ENCODE assay signal across 25 cellular contexts in the genomic region with DNA sequence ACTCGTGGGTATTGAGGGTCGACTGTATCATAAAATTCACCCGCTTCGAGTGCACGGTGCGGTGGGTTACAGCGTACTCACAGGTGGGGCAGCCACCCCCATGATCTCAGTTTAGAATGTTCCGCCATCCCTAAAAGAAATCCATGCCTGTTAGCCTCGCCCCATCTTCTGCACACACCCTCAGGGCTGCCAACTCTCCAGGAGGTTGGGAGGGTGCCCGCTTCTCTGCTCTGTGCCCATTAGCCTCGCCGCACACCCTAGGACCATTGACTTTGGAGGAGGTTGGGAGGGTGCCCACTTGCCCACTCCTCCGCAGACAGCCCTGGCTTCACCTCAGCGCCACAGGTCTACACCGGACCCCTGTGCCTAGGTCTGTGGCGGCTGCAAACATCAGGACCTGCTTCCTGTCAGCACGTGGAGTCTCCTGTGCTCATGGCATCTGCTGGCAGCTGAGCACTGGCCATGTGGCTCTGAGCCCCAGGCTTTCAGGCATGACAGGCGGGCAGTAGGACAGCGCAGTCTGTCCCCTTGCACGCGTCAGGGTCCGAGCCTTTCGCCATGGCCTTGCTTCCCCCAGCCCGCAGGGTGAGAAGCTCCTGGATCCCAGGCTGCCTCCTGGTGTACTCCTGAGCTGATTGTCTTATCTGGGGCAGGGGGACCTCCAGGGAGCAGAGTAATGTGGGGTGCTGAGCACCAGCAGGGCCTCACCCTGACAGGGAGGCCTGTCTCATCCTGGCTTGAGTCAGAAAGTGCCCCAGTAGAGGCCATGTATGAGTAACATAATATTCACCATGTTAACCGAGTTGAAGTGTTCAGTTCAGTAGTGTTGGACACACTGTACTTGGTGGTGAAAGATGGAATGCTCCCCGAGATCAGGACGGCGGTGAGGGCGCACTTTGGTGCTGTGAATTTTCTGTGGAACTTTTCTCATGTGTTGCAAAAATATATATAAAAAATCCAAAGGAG. TPM values are rescaled to one million over a fixed set of nuclear protein-coding genes. Genes with fewer than 3 reads are reported as not detected.
DNase-seq lines count a peak whose midpoint lies in the region; ATAC-seq, FAIRE-seq and TF ChIP-seq lines count a peak whose summit lies in the region.
"Had no signal": no experiment of that assay in that cellular context is flagged by ENCODE, and none has a peak within 500 bp of the region (broad histone marks: within the 10 kb centered on the region; RNA-seq: fewer than 3 reads in every experiment).

No MANE protein-coding gene starts in this region.

- WGBS in right lobe of liver (ENCODE audit: insufficient coverage, low coverage, low lambda C conversion rate, missing lambda C conversion rate), result 94% methylated on average over 17 of the region's 29 CpGs
- 96% methylated on average over 28 of the region's 29 CpGs for WGBS in HepG2 (ENCODE audit: low lambda C conversion rate)

- H4K20me1 ChIP-seq in HepG2 (ENCODE audit: insufficient read depth, low read length), result no peaks in the 10 kb centered on the region

- H3K9ac ChIP-seq in HepG2 (ENCODE audit: insufficient read depth, low read depth, low read length), result no peak overlapping the region
- no peak overlapping the region for H3K9ac ChIP-seq in adipocyte (ENCODE audit: low read length)

- no peaks in the 10 kb centered on the region for H3K4me1 ChIP-seq in right lobe of liver
- H3K4me1 ChIP-seq in HepG2 (ENCODE audit: insufficient read depth, low read length), result no peaks in the 10 kb centered on the region
- peaks cover 4% of the 10 kb centered on the region for H3K4me1 ChIP-seq in adipocyte (ENCODE audit: control insufficient read depth, insufficient read depth, low read length)
- H3K4me1 ChIP-seq in foreskin keratinocyte, result peaks cover 11% of the 10 kb centered on the region
- H3K4me1 ChIP-seq: lower lobe of right lung had no signal

- H3K4me2 ChIP-seq in HepG2 (ENCODE audit: low read depth, low read length), result no peak overlapping the region

- FAIRE-seq in HepG2 (lab: Jason Lieb, UNC) (no peak), frontal cortex (lab: Jason Lieb, UNC) (no peak)
- FAIRE-seq: A204.1 had no signal

- POLR2A ChIA-PET in HepG2 (lab: Yijun Ruan, JAX), result no interaction called here

- H3K27me3 ChIP-seq in right lobe of liver, result no peaks in the 10 kb centered on the region
- H3K27me3 ChIP-seq in HepG2 (ENCODE audit: control insufficient read depth in 1 of 2, insufficient read depth in 2 of 2, low read length in 2 of 2), result no peaks in the 10 kb centered on the region
- H3K27me3 ChIP-seq in adipocyte (replicated peaks; ENCODE audit: control insufficient read depth, insufficient read depth, low read length), result no peaks in the 10 kb centered on the region
- no peaks in the 10 kb centered on the region for H3K27me3 ChIP-seq in foreskin keratinocyte
- H3K27me3 ChIP-seq: esophagus squamous epithelium, MG63 had no signal

- DNase-seq in right lobe of liver, result peak in 2 of 3 donors; percentile 8 to 42
- no peak for DNase-seq in HepG2 (ENCODE audit: low spot score)
- DNase-seq in adipocyte (ENCODE audit: low read depth), result peak; percentile 3
- DNase-seq in foreskin keratinocyte, result no peak
- DNase-seq in NCI-H446 (lab: John Stamatoyannopoulos, UW), result no peak
- DNase-seq in NCI-H1105 (lab: John Stamatoyannopoulos, UW), result no peak
- DNase-seq in frontal cortex (ENCODE audit: low spot score in 2 of 2), result no peak
- DNase-seq: activated CD8-positive, alpha-beta T cell treated with anti-CD3 and anti-CD28 coated beads for 36 hours; activated gamma-delta T cell treated with Interleukin-2 at 50 U/mL for 16 hours; amniotic stem cell; endodermal cell; esophagus squamous epithelium; kidney glomerular epithelial cell; lower lobe of right lung; MG63; NCI-H1417 treated with DMSO at 0.1 percent for 48 hours; NCI-H510A treated with DMSO at 0.1 percent for 48 hours; SIG-M5; stimulated activated CD8-positive, alpha-beta memory T cell treated with anti-CD3 and anti-CD28 coated beads, Interleukin-4, amount 100 ng/mL, for 48 hours; SW 1271; T1000 had no signal

- no TSS peak for BruUV-seq in HepG2 (replicated peaks; lab: Mats Ljungman, UMichigan)

- no peak overlapping the region for H2AFZ ChIP-seq in HepG2 (ENCODE audit: low read length)

- ATAC-seq in right lobe of liver (no peak), HepG2 (no peak), foreskin keratinocyte (peak; percentile 28), GM18519 (IDR thresholded peaks at IDR 0.05; ENCODE audit: low FRiP score, unreplicated experiment) (no peak)
- ATAC-seq: activated CD8-positive, alpha-beta T cell treated with anti-CD3 and anti-CD28 coated beads for 36 hours; HCT116; WTC11 had no signal

- TF ChIP-seq POLR2A in right lobe of liver (IDR thresholded peaks at IDR 0.05), result no peak
- TF ChIP-seq POLR2A in HepG2 (IDR thresholded peaks at IDR 0.05; ENCODE audit: insufficient read depth in 1 of 2, low read depth in 2 of 2, low read length in 2 of 2), result no peak

- H3K9me3 ChIP-seq in right lobe of liver, result no peaks in the 10 kb centered on the region
- H3K9me3 ChIP-seq in HepG2 (ENCODE audit: low read length), result no peaks in the 10 kb centered on the region
- no peaks in the 10 kb centered on the region for H3K9me3 ChIP-seq in adipocyte (ENCODE audit: control insufficient read depth, low read length)
- H3K9me3 ChIP-seq: esophagus squamous epithelium, lower lobe of right lung, MG63 had no signal

- intact Hi-C loops in right lobe of liver (cut with DNase I), result no loop called here
- intact Hi-C loops in HepG2 (cut with micrococcal nuclease; ENCODE audit: unreplicated experiment), result no loop called here

- no peaks in the 10 kb centered on the region for H3K79me2 ChIP-seq in HepG2 (ENCODE audit: insufficient read depth, low read length)

- CTCF ChIA-PET in HepG2 (lab: Yijun Ruan, JAX; ENCODE audit: low intra/inter-chr PET ratio, low total read pairs), result no interaction called here

- TF ChIP-seq RAD21 in HepG2 (CRISPR knock-in tag; IDR thresholded peaks at IDR 0.05), result no peak

- H3K4me3 ChIP-seq in right lobe of liver (no peak overlapping the region), HepG2 (replicated peaks in 1 of 3; ENCODE audit: insufficient read depth in 1 of 3, low read depth in 2 of 3, low read length in 3 of 3) (no peak overlapping the region), adipocyte (ENCODE audit: low read length) (no peak overlapping the region)
- H3K4me3 ChIP-seq: esophagus squamous epithelium, lower lobe of right lung, MG63 had no signal

- TF ChIP-seq EP300 in HepG2 (IDR thresholded peaks at IDR 0.05; ENCODE audit: low read depth in 2 of 2, low read length in 2 of 2) (no peak), HepG2 (CRISPR knock-in tag; IDR thresholded peaks at IDR 0.05; ENCODE audit: borderline replicate concordance) (no peak)

- TF ChIP-seq CTCF in right lobe of liver (IDR thresholded peaks at IDR 0.05) (no peak), HepG2 (CRISPR knock-in tag; IDR thresholded peaks at IDR 0.05) (no peak), foreskin keratinocyte (conservative IDR thresholded peaks at IDR 0.05) (no peak)

- no peak overlapping the region for H3K27ac ChIP-seq in right lobe of liver
- H3K27ac ChIP-seq in HepG2 (ENCODE audit: extremely low read length, insufficient read depth, low read length), result no peak overlapping the region
- H3K27ac ChIP-seq in foreskin keratinocyte, result no peak overlapping the region
- H3K27ac ChIP-seq: esophagus squamous epithelium, lower lobe of right lung had no signal

- H3K36me3 ChIP-seq in right lobe of liver (peaks cover 0 to 38% (median 14%) of the 10 kb centered on the region in 4 donors), HepG2 (replicated peaks in 1 of 2; ENCODE audit: control insufficient read depth in 1 of 2, insufficient read depth in 2 of 2, low read length in 2 of 2) (peaks cover 12 to 59% of the 10 kb centered on the region in 2 experiments; a peak in 4 of 5 replicates), adipocyte (ENCODE audit: control insufficient read depth, insufficient read depth, low read length, severe bottlenecking) (peaks cover 68% of the 10 kb centered on the region)

- in situ Hi-C loops in HepG2 (cut with HindIII; ENCODE audit: extremely low pct_ligation_motif_present, low pct_unique_long_range_greater_than_20kb), result no loop called here

RNA-seq across cellular contexts. Expression of a gene that starts 21.9 kb away (rescaled TPM):
- total RNA-seq in right lobe of liver (10 to 100 TPM; 17.9 to 36.1 (median 23.2) TPM), HepG2 (2016; rRNA removed; fragmentation: Illumina TruSeq; extraction: Trizol) (4.9 and 15.9 TPM in 2 replicates), foreskin keratinocyte (24.8 and 25.2 TPM in 2 replicates), frontal cortex (35.1 TPM)
- total RNA-seq in HepG2 (2016; cell fraction: cytosol; rRNA removed; fragmentation: Illumina TruSeq; extraction: Trizol; ENCODE audit: low read depth), result 27.7 and 30.7 TPM in 2 replicates
- 6.6 and 17.1 TPM in 2 replicates for total RNA-seq in HepG2 (2016; cell fraction: insoluble cytoplasmic fraction; rRNA removed; fragmentation: Illumina TruSeq; extraction: Trizol)
- 19.1 and 22.3 TPM in 2 replicates for total RNA-seq in HepG2 (2016; cell fraction: membrane; rRNA removed; fragmentation: Illumina TruSeq; extraction: Trizol)
- total RNA-seq in HepG2 (2016; cell fraction: nucleus; rRNA removed; fragmentation: Illumina TruSeq; extraction: Trizol), result 17.5 and 23.3 TPM in 2 replicates
- polyA plus RNA-seq in HepG2 (2011; rRNA removed) (10.4 and 13.9 TPM in 2 replicates), foreskin keratinocyte (40.0 and 40.5 TPM in 2 replicates)
- 7.3 and 17.7 TPM in 2 replicates for polyA plus RNA-seq in HepG2 (2011; cell fraction: cytosol; rRNA removed)
- polyA plus RNA-seq in HepG2 (2011; cell fraction: nucleus; rRNA removed), result 96.4 and 121 TPM in 2 replicates
- 5.5 and 9.1 TPM in 2 replicates for polyA plus RNA-seq in HepG2 (2012)
- 21.1 and 24.5 TPM in 2 replicates for polyA plus RNA-seq in HepG2 (2016; cell fraction: cytosol; fragmentation: Illumina TruSeq; extraction: Trizol; ENCODE audit: low read depth)
- 5.3 and 5.8 TPM in 2 replicates for polyA plus RNA-seq in HepG2 (2016; cell fraction: insoluble cytoplasmic fraction; fragmentation: Illumina TruSeq; extraction: Trizol; ENCODE audit: low read depth)
- polyA plus RNA-seq in HepG2 (2016; cell fraction: membrane; fragmentation: Illumina TruSeq; extraction: Trizol; ENCODE audit: low read depth), result 12.6 and 13.9 TPM in 2 replicates
- 35.8 and 39.3 TPM in 2 replicates for polyA plus RNA-seq in HepG2 (2016; cell fraction: nucleus; fragmentation: Illumina TruSeq; extraction: Trizol; ENCODE audit: insufficient read depth, low read depth)
- 2.3 and 4.2 TPM in 2 replicates for polyA minus RNA-seq in HepG2 (2011; rRNA and poly(A)+ RNA removed; ENCODE audit: low replicate concordance)
- polyA minus RNA-seq in HepG2 (2011; cell fraction: cytosol; rRNA and poly(A)+ RNA removed), result 2.1 and 3.5 TPM in 2 replicates
- 8.4 and 9.0 TPM in 2 replicates for polyA minus RNA-seq in HepG2 (2011; cell fraction: nucleus; rRNA and poly(A)+ RNA removed)

RNA-seq across cellular contexts. Expression of a gene that starts 23.2 kb away (rescaled TPM):
- 10 to 100 TPM in 1 of 6 experiments, 1 to 10 TPM in 5; 3.8 to 11.1 (median 5.0) TPM for total RNA-seq in right lobe of liver
- total RNA-seq in HepG2 (2016; rRNA removed; fragmentation: Illumina TruSeq; extraction: Trizol), result 1.7 and 7.6 TPM in 2 replicates
- total RNA-seq in HepG2 (2016; cell fraction: cytosol; rRNA removed; fragmentation: Illumina TruSeq; extraction: Trizol; ENCODE audit: low read depth), result 0.79 and 1.3 TPM in 2 replicates
- 1.7 and 6.0 TPM in 2 replicates for total RNA-seq in HepG2 (2016; cell fraction: insoluble cytoplasmic fraction; rRNA removed; fragmentation: Illumina TruSeq; extraction: Trizol)
- total RNA-seq in HepG2 (2016; cell fraction: membrane; rRNA removed; fragmentation: Illumina TruSeq; extraction: Trizol), result 1.2 TPM in 2 replicates
- 7.8 and 8.4 TPM in 2 replicates for total RNA-seq in HepG2 (2016; cell fraction: nucleus; rRNA removed; fragmentation: Illumina TruSeq; extraction: Trizol)
- 4.4 and 6.5 TPM in 2 replicates for polyA plus RNA-seq in HepG2 (2011; rRNA removed)
- polyA plus RNA-seq in HepG2 (2011; cell fraction: cytosol; rRNA removed), result 1.3 and 2.0 TPM in 2 replicates
- 81.3 and 90.4 TPM in 2 replicates for polyA plus RNA-seq in HepG2 (2011; cell fraction: nucleus; rRNA removed)
- polyA plus RNA-seq in HepG2 (2012), result 3.4 and 4.5 TPM in 2 replicates
- polyA plus RNA-seq in HepG2 (2016; cell fraction: cytosol; fragmentation: Illumina TruSeq; extraction: Trizol; ENCODE audit: low read depth), result 0.23 and 0.36 TPM in 2 replicates
- polyA plus RNA-seq in HepG2 (2016; cell fraction: insoluble cytoplasmic fraction; fragmentation: Illumina TruSeq; extraction: Trizol; ENCODE audit: low read depth), result 1.7 and 2.2 TPM in 2 replicates
- polyA plus RNA-seq in HepG2 (2016; cell fraction: membrane; fragmentation: Illumina TruSeq; extraction: Trizol; ENCODE audit: low read depth), result 0.51 and 0.65 TPM in 2 replicates
- 31.9 and 34.1 TPM in 2 replicates for polyA plus RNA-seq in HepG2 (2016; cell fraction: nucleus; fragmentation: Illumina TruSeq; extraction: Trizol; ENCODE audit: insufficient read depth, low read depth)
- 5.2 and 6.5 TPM in 2 replicates for polyA minus RNA-seq in HepG2 (2011; rRNA and poly(A)+ RNA removed; ENCODE audit: low replicate concordance)
- polyA minus RNA-seq in HepG2 (2011; cell fraction: cytosol; rRNA and poly(A)+ RNA removed), result 0.79 and 1.3 TPM in 2 replicates
- polyA minus RNA-seq in HepG2 (2011; cell fraction: nucleus; rRNA and poly(A)+ RNA removed), result 17.7 and 19.7 TPM in 2 replicates
- total RNA-seq in foreskin keratinocyte, result 5.9 and 8.5 TPM in 2 replicates
- 3.0 and 4.3 TPM in 2 replicates for polyA plus RNA-seq in foreskin keratinocyte
- 7.7 TPM for total RNA-seq in frontal cortex

RNA-seq across cellular contexts. Expression of a gene that starts 23.5 kb away (rescaled TPM):
- total RNA-seq in right lobe of liver, result 10 to 100 TPM; 42.5 to 90.5 (median 52.9) TPM
- total RNA-seq in HepG2 (2016; rRNA removed; fragmentation: Illumina TruSeq; extraction: Trizol), result 129 and 131 TPM in 2 replicates
- 34.5 and 36.0 TPM in 2 replicates for total RNA-seq in HepG2 (2016; cell fraction: cytosol; rRNA removed; fragmentation: Illumina TruSeq; extraction: Trizol; ENCODE audit: low read depth)
- 130 and 146 TPM in 2 replicates for total RNA-seq in HepG2 (2016; cell fraction: insoluble cytoplasmic fraction; rRNA removed; fragmentation: Illumina TruSeq; extraction: Trizol)
- total RNA-seq in HepG2 (2016; cell fraction: membrane; rRNA removed; fragmentation: Illumina TruSeq; extraction: Trizol), result 51.5 and 64.0 TPM in 2 replicates
- total RNA-seq in HepG2 (2016; cell fraction: nucleus; rRNA removed; fragmentation: Illumina TruSeq; extraction: Trizol), result 59.6 and 64.6 TPM in 2 replicates
- 61.3 and 63.5 TPM in 2 replicates for polyA plus RNA-seq in HepG2 (2011; rRNA removed)
- 70.4 and 99.7 TPM in 2 replicates for polyA plus RNA-seq in HepG2 (2011; cell fraction: cytosol; rRNA removed)
- 83.9 and 98.7 TPM in 2 replicates for polyA plus RNA-seq in HepG2 (2011; cell fraction: nucleus; rRNA removed)
- polyA plus RNA-seq in HepG2 (2012), result 48.9 and 50.7 TPM in 2 replicates
- polyA plus RNA-seq in HepG2 (2016; cell fraction: cytosol; fragmentation: Illumina TruSeq; extraction: Trizol; ENCODE audit: low read depth), result 42.4 and 48.9 TPM in 2 replicates
- 212 and 241 TPM in 2 replicates for polyA plus RNA-seq in HepG2 (2016; cell fraction: insoluble cytoplasmic fraction; fragmentation: Illumina TruSeq; extraction: Trizol; ENCODE audit: low read depth)
- polyA plus RNA-seq in HepG2 (2016; cell fraction: membrane; fragmentation: Illumina TruSeq; extraction: Trizol; ENCODE audit: low read depth), result 59.9 and 71.5 TPM in 2 replicates
- 154 and 163 TPM in 2 replicates for polyA plus RNA-seq in HepG2 (2016; cell fraction: nucleus; fragmentation: Illumina TruSeq; extraction: Trizol; ENCODE audit: insufficient read depth, low read depth)
- 27.6 and 50.7 TPM in 2 replicates for polyA minus RNA-seq in HepG2 (2011; rRNA and poly(A)+ RNA removed; ENCODE audit: low replicate concordance)
- polyA minus RNA-seq in HepG2 (2011; cell fraction: cytosol; rRNA and poly(A)+ RNA removed), result 25.2 and 30.8 TPM in 2 replicates
- polyA minus RNA-seq in HepG2 (2011; cell fraction: nucleus; rRNA and poly(A)+ RNA removed), result 21.9 and 29.5 TPM in 2 replicates
- total RNA-seq in foreskin keratinocyte, result 139 and 174 TPM in 2 replicates
- polyA plus RNA-seq in foreskin keratinocyte, result 223 and 236 TPM in 2 replicates
- total RNA-seq in frontal cortex, result 31.4 TPM

RNA-seq across cellular contexts. Expression of a gene that starts 32.9 kb away (rescaled TPM):
- total RNA-seq in right lobe of liver (10 to 100 TPM; 18.6 to 42.5 (median 34.5) TPM), HepG2 (2016; rRNA removed; fragmentation: Illumina TruSeq; extraction: Trizol) (8.2 and 13.2 TPM in 2 replicates), foreskin keratinocyte (21.7 and 27.4 TPM in 2 replicates), frontal cortex (57.9 TPM)
- total RNA-seq in HepG2 (2016; cell fraction: cytosol; rRNA removed; fragmentation: Illumina TruSeq; extraction: Trizol; ENCODE audit: low read depth), result 8.6 and 9.9 TPM in 2 replicates
- 6.5 and 13.8 TPM in 2 replicates for total RNA-seq in HepG2 (2016; cell fraction: insoluble cytoplasmic fraction; rRNA removed; fragmentation: Illumina TruSeq; extraction: Trizol)
- 9.4 and 12.7 TPM in 2 replicates for total RNA-seq in HepG2 (2016; cell fraction: membrane; rRNA removed; fragmentation: Illumina TruSeq; extraction: Trizol)
- 14.1 and 16.2 TPM in 2 replicates for total RNA-seq in HepG2 (2016; cell fraction: nucleus; rRNA removed; fragmentation: Illumina TruSeq; extraction: Trizol)
- polyA plus RNA-seq in HepG2 (2011; rRNA removed) (21.9 and 26.7 TPM in 2 replicates), foreskin keratinocyte (24.5 and 32.4 TPM in 2 replicates)
- polyA plus RNA-seq in HepG2 (2011; cell fraction: cytosol; rRNA removed), result 15.4 and 25.3 TPM in 2 replicates
- polyA plus RNA-seq in HepG2 (2011; cell fraction: nucleus; rRNA removed), result 142 and 184 TPM in 2 replicates
- polyA plus RNA-seq in HepG2 (2012), result 12.3 and 24.9 TPM in 2 replicates
- polyA plus RNA-seq in HepG2 (2016; cell fraction: cytosol; fragmentation: Illumina TruSeq; extraction: Trizol; ENCODE audit: low read depth), result 6.4 and 7.5 TPM in 2 replicates
- polyA plus RNA-seq in HepG2 (2016; cell fraction: insoluble cytoplasmic fraction; fragmentation: Illumina TruSeq; extraction: Trizol; ENCODE audit: low read depth), result 7.6 and 8.0 TPM in 2 replicates
- 6.8 and 7.3 TPM in 2 replicates for polyA plus RNA-seq in HepG2 (2016; cell fraction: membrane; fragmentation: Illumina TruSeq; extraction: Trizol; ENCODE audit: low read depth)
- 29.9 and 32.1 TPM in 2 replicates for polyA plus RNA-seq in HepG2 (2016; cell fraction: nucleus; fragmentation: Illumina TruSeq; extraction: Trizol; ENCODE audit: insufficient read depth, low read depth)
- 15.4 and 19.4 TPM in 2 replicates for polyA minus RNA-seq in HepG2 (2011; rRNA and poly(A)+ RNA removed; ENCODE audit: low replicate concordance)
- 4.5 and 8.0 TPM in 2 replicates for polyA minus RNA-seq in HepG2 (2011; cell fraction: cytosol; rRNA and poly(A)+ RNA removed)
- 12.4 and 13.7 TPM in 2 replicates for polyA minus RNA-seq in HepG2 (2011; cell fraction: nucleus; rRNA and poly(A)+ RNA removed)

RNA-seq across cellular contexts. Expression of a gene that starts 33.3 kb away (rescaled TPM):
- total RNA-seq in right lobe of liver (10 to 100 TPM; 21.1 to 90.3 (median 32.6) TPM), HepG2 (2016; rRNA removed; fragmentation: Illumina TruSeq; extraction: Trizol) (43.8 and 61.5 TPM in 2 replicates), foreskin keratinocyte (70.1 and 73.3 TPM in 2 replicates), frontal cortex (37.9 TPM)
- 45.7 and 50.6 TPM in 2 replicates for total RNA-seq in HepG2 (2016; cell fraction: cytosol; rRNA removed; fragmentation: Illumina TruSeq; extraction: Trizol; ENCODE audit: low read depth)
- total RNA-seq in HepG2 (2016; cell fraction: insoluble cytoplasmic fraction; rRNA removed; fragmentation: Illumina TruSeq; extraction: Trizol), result 43.0 and 67.3 TPM in 2 replicates
- total RNA-seq in HepG2 (2016; cell fraction: membrane; rRNA removed; fragmentation: Illumina TruSeq; extraction: Trizol), result 59.0 and 63.2 TPM in 2 replicates
- 26.2 and 29.2 TPM in 2 replicates for total RNA-seq in HepG2 (2016; cell fraction: nucleus; rRNA removed; fragmentation: Illumina TruSeq; extraction: Trizol)
- polyA plus RNA-seq in HepG2 (2011; rRNA removed) (25.7 and 33.5 TPM in 2 replicates), foreskin keratinocyte (113 and 121 TPM in 2 replicates)
- 26.7 and 51.2 TPM in 2 replicates for polyA plus RNA-seq in HepG2 (2011; cell fraction: cytosol; rRNA removed)
- polyA plus RNA-seq in HepG2 (2011; cell fraction: nucleus; rRNA removed), result 80.7 and 89.5 TPM in 2 replicates
- 19.8 and 31.7 TPM in 2 replicates for polyA plus RNA-seq in HepG2 (2012)
- 46.9 and 52.9 TPM in 2 replicates for polyA plus RNA-seq in HepG2 (2016; cell fraction: cytosol; fragmentation: Illumina TruSeq; extraction: Trizol; ENCODE audit: low read depth)
- 40.4 and 46.6 TPM in 2 replicates for polyA plus RNA-seq in HepG2 (2016; cell fraction: insoluble cytoplasmic fraction; fragmentation: Illumina TruSeq; extraction: Trizol; ENCODE audit: low read depth)
- 47.2 and 53.9 TPM in 2 replicates for polyA plus RNA-seq in HepG2 (2016; cell fraction: membrane; fragmentation: Illumina TruSeq; extraction: Trizol; ENCODE audit: low read depth)
- polyA plus RNA-seq in HepG2 (2016; cell fraction: nucleus; fragmentation: Illumina TruSeq; extraction: Trizol; ENCODE audit: insufficient read depth, low read depth), result 63.4 and 63.9 TPM in 2 replicates
- polyA minus RNA-seq in HepG2 (2011; rRNA and poly(A)+ RNA removed; ENCODE audit: low replicate concordance), result 21.1 and 26.9 TPM in 2 replicates
- 14.3 and 16.7 TPM in 2 replicates for polyA minus RNA-seq in HepG2 (2011; cell fraction: cytosol; rRNA and poly(A)+ RNA removed)
- 12.1 and 14.0 TPM in 2 replicates for polyA minus RNA-seq in HepG2 (2011; cell fraction: nucleus; rRNA and poly(A)+ RNA removed)

Comparison
In these comparisons a context has a peak if more than half of its experiments do, and no peak if none do; other contexts are left out.
1. DNase-seq: peak in right lobe of liver (2 of 3) and adipocyte (single experiment); none in HepG2 (single experiment), foreskin keratinocyte (0 of 2), NCI-H446 (0 of 2), NCI-H1105 (single experiment) and frontal cortex (0 of 2).